1 cellular context compared by ENCODE assay signal in the genomic region with DNA sequence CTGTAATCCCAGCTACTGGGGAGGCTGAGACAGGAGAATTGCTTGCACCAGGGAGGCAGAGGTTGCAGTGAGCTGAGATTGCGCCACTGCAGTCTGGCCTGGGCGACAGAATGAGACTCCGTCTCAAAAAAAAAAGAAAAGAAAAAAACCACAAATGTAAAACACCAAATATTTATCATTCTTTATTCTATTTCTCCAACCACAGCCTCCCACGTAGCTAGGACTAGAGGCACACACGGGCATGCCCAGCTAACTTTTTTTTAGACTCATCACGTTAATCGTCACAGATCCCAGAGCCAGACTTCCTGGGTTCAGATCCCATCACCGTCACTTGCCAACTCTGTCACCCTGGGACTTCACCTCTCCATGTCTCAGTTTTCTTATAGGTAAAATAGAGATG.
TF ChIP-seq lines count a peak whose summit lies in the region.

No MANE protein-coding gene starts in this region.

TF ChIP-seq in GM23338, 12 proteins besides CTCF, POLR2A, EP300 and RAD21 (continued from another document):
- TF ChIP-seq REST (IDR thresholded peaks at IDR 0.05; ENCODE audit: unreplicated experiment) (no peak), ETS1 (IDR thresholded peaks at IDR 0.05) (no peak), EZH2phosphoT487 (IDR thresholded peaks at IDR 0.05; ENCODE audit: unreplicated experiment) (no peak)
